28 cellular contexts compared by ENCODE assay signal in genomic region chr10:122779924-122780323, GRCh38.
"Had no signal": no experiment of that assay in that cellular context is flagged by ENCODE, and none has a peak within 500 bp of the region (broad histone marks: within the 10 kb centered on the region; RNA-seq: fewer than 3 reads in every experiment).

No MANE protein-coding gene starts in this region.

- ATAC-seq: activated CD4-positive, CD25-positive, alpha-beta regulatory T cell treated with anti-CD3 and anti-CD28 coated beads, Interleukin-2, amount 50 U/mL, for 24 hours; activated CD8-positive, alpha-beta T cell treated with anti-CD3 and anti-CD28 coated beads for 36 hours; activated T-cell treated with anti-CD3 and anti-CD28 coated beads, Interleukin-2, amount 50 U/mL, for 4 hours; activated T-helper 17 cell treated with anti-CD3 and anti-CD28 coated beads, Interleukin-2, amount 50 U/mL, for 72 hours; effector memory CD8-positive, alpha-beta T cell; gastrocnemius medialis; heart left ventricle had no signal

- H3K36me3 ChIP-seq: brain microvascular endothelial cell, gastrocnemius medialis, heart left ventricle had no signal

- H3K9me3 ChIP-seq: gastrocnemius medialis, heart left ventricle had no signal

- H3K4me3 ChIP-seq: gastrocnemius medialis, heart left ventricle had no signal

- H3K27me3 Mint-ChIP-seq: activated B cell treated with CpG ODN at 0.5 μM for 24 hours had no signal

- H3K4me1 ChIP-seq: gastrocnemius medialis, heart left ventricle had no signal

- DNase-seq: activated B cell treated with CpG ODN at 0.5 μM for 24 hours; activated CD4-positive, alpha-beta T cell treated with anti-CD3 and anti-CD28 coated beads for 48 hours; activated CD4-positive, alpha-beta T cell treated with anti-CD3 and anti-CD28 coated beads, Interleukin-2, amount 50 U/mL, for 1 hour; activated CD4-positive, alpha-beta T cell treated with anti-CD3 and anti-CD28 coated beads, Interleukin-2, amount 50 U/mL, for 48 hours; activated CD8-positive, alpha-beta memory T cell treated with anti-CD3 and anti-CD28 coated beads for 24 hours; activated CD8-positive, alpha-beta T cell treated with anti-CD3 and anti-CD28 coated beads for 36 hours; activated effector memory CD4-positive, alpha-beta T cell treated with Interleukin-2 at 50 U/mL for 16 hours; activated gamma-delta T cell treated with Interleukin-2 at 50 U/mL for 16 hours; activated naive CD4-positive, alpha-beta T cell treated with anti-CD3 and anti-CD28 coated beads, Interleukin-2, amount 50 U/mL, for 16 hours; activated naive CD4-positive, alpha-beta T cell treated with Interleukin-2 at 50 U/mL for 16 hours; activated T-cell treated with anti-CD3 and anti-CD28 coated beads, Interleukin-2, amount 50 U/mL, for 4 hours; amniotic stem cell; anterior cingulate cortex; brain microvascular endothelial cell; caudate nucleus; cortex of kidney; effector CD4-positive, alpha-beta T cell; effector memory CD8-positive, alpha-beta T cell; erythroblast; gastrocnemius medialis; glutamatergic neuron; heart left ventricle; T-helper 9 cell had no signal

- H3K36me3 Mint-ChIP-seq: activated naive CD8-positive, alpha-beta T cell had no signal

- H3K27ac Mint-ChIP-seq: activated B cell treated with CpG ODN at 0.5 μM for 24 hours; activated CD8-positive, alpha-beta T cell treated with anti-CD3 and anti-CD28 coated beads for 36 hours; activated naive CD8-positive, alpha-beta T cell; activated T-helper 17 cell treated with anti-CD3 and anti-CD28 coated beads, Interleukin-2, amount 50 U/mL, for 72 hours; effector memory CD8-positive, alpha-beta T cell; T-helper 1 cell treated with Interleukin-12 subunit alpha and Interleukin-12 subunit beta and Interleukin-4 antibody, amounts not matched to agents 30 μg/mL and 1 μg/mL, for 36 hours had no signal

- H3K27me3 ChIP-seq: brain microvascular endothelial cell had no signal

- H3K4me1 Mint-ChIP-seq: activated B cell treated with CpG ODN at 0.5 μM for 24 hours; activated T-helper 17 cell treated with anti-CD3 and anti-CD28 coated beads, Interleukin-2, amount 50 U/mL, for 72 hours had no signal

- H3K9me3 Mint-ChIP-seq: activated B cell treated with CpG ODN at 0.5 μM for 24 hours; activated CD8-positive, alpha-beta T cell treated with anti-CD3 and anti-CD28 coated beads for 36 hours; activated T-cell treated with anti-CD3 and anti-CD28 coated beads, Interleukin-2, amount 50 U/mL, for 4 hours; activated T-helper 17 cell treated with anti-CD3 and anti-CD28 coated beads, Interleukin-2, amount 50 U/mL, for 72 hours; effector memory CD8-positive, alpha-beta T cell; T-helper 1 cell treated with Interleukin-12 subunit alpha and Interleukin-12 subunit beta and Interleukin-4 antibody, amounts not matched to agents 30 μg/mL and 1 μg/mL, for 36 hours had no signal

- H3K27ac ChIP-seq: brain microvascular endothelial cell, gastrocnemius medialis, heart left ventricle, VCaP had no signal

- H3K4me3 Mint-ChIP-seq: activated B cell treated with CpG ODN at 0.5 μM for 24 hours; activated CD8-positive, alpha-beta T cell treated with anti-CD3 and anti-CD28 coated beads for 36 hours; activated naive CD8-positive, alpha-beta T cell; activated T-cell treated with anti-CD3 and anti-CD28 coated beads, Interleukin-2, amount 50 U/mL, for 4 hours; activated T-helper 17 cell treated with anti-CD3 and anti-CD28 coated beads, Interleukin-2, amount 50 U/mL, for 72 hours; effector memory CD8-positive, alpha-beta T cell; T-helper 1 cell treated with Interleukin-12 subunit alpha and Interleukin-12 subunit beta and Interleukin-4 antibody, amounts not matched to agents 30 μg/mL and 1 μg/mL, for 36 hours had no signal
